In genomic region chr5:179862296-179862695, GRCh38 we compare ENCODE assay signal across 21 cellular contexts.
"Had no signal": no experiment of that assay in that cellular context is flagged by ENCODE, and none has a peak within 500 bp of the region (broad histone marks: within the 10 kb centered on the region; RNA-seq: fewer than 3 reads in every experiment).

No MANE protein-coding gene starts in this region.

- ATAC-seq: activated CD8-positive, alpha-beta memory T cell treated with anti-CD3 and anti-CD28 coated beads, Interleukin-2, amount 10 ng/mL, durations not matched to agents 7 days and 5 days; activated CD8-positive, alpha-beta T cell treated with anti-CD3 and anti-CD28 coated beads, Interleukin-2, amount 10 ng/mL, durations not matched to agents 7 days and 5 days; gastrocnemius medialis; left cardiac atrium; naive thymus-derived CD4-positive, alpha-beta T cell; right cardiac atrium; WTC11 had no signal

- H3K27ac ChIP-seq: colonic mucosa, gastrocnemius medialis, parathyroid adenoma, testis, transverse colon had no signal

- DNase-seq: activated CD4-positive, alpha-beta T cell treated with anti-CD3 and anti-CD28 coated beads for 1 hour; activated CD8-positive, alpha-beta memory T cell treated with anti-CD3 and anti-CD28 coated beads, Interleukin-2, amount 10 ng/mL, durations not matched to agents 7 days and 5 days; activated CD8-positive, alpha-beta T cell treated with anti-CD3 and anti-CD28 coated beads, Interleukin-2, amount 10 ng/mL, durations not matched to agents 7 days and 5 days; activated T-cell treated with anti-CD3 and anti-CD28 coated beads, Interleukin-2, amount 50 U/mL, for 48 hours; anterior cingulate cortex; colonic mucosa; effector CD8-positive, alpha-beta T cell; erythroblast; gastrocnemius medialis; glutamatergic neuron; left cardiac atrium; naive thymus-derived CD4-positive, alpha-beta T cell; nucleus accumbens; right cardiac atrium; stimulated activated CD4-positive, alpha-beta T cell treated with anti-CD3 and anti-CD28 coated beads, Interleukin-2, amount 100 ng/mL, for 48 hours; stimulated activated naive CD4-positive, alpha-beta T cell treated with Interleukin-2 at 50 U/mL for 16 hours; T-helper 2 cell; testis; transverse colon had no signal

- H3K4me3 ChIP-seq: colonic mucosa, gastrocnemius medialis, testis, transverse colon had no signal

- H3K9me3 ChIP-seq: colonic mucosa, gastrocnemius medialis, testis, transverse colon had no signal

- H3K4me1 ChIP-seq: colonic mucosa, parathyroid adenoma had no signal

- H3K27me3 ChIP-seq: colonic mucosa, gastrocnemius medialis, testis, transverse colon had no signal

- H2AFZ ChIP-seq: parathyroid adenoma had no signal

- H3K9ac ChIP-seq: parathyroid adenoma had no signal
